In the genomic region with DNA sequence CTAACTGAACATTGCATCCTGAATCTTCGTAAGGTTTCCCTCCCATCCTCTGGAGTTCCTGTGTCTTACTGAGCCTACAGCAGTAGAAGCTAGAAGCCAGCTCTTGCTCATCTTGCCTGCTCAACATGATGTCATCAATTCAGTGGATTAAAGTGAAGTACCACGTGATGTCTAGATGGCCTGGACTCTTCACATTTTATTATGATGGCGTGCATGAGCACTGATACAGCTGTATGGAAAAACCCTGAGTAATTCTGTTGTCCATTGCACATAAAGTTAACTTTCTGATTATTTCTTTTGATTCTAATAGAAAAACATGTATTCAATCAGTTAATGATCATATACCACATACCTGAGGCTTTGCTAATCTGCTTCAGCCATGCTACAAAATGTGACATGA, we compare ENCODE assay signal across 17 cellular contexts.
DNase-seq lines count a peak whose midpoint lies in the region; ATAC-seq and TF ChIP-seq lines count a peak whose summit lies in the region.
"Had no signal": no experiment of that assay in that cellular context is flagged by ENCODE, and none has a peak within 500 bp of the region (broad histone marks: within the 10 kb centered on the region; RNA-seq: fewer than 3 reads in every experiment).

No MANE protein-coding gene starts in this region.

- H3K4me3 ChIP-seq in MG63: no peak overlapping the region
- H3K4me3 ChIP-seq: Peyer's patch had no signal

- no peak for TF ChIP-seq CTCF in foreskin keratinocyte (conservative IDR thresholded peaks at IDR 0.05)

- DNase-seq in DMS53 (lab: John Stamatoyannopoulos, UW) (peak; percentile 1), DMS53 treated with DMSO at 0.1 percent for 48 hours (lab: John Stamatoyannopoulos, UW; ENCODE audit: unreplicated experiment) (no peak), MG63 (peak; percentile 3), T1000 (lab: John Stamatoyannopoulos, UW) (peak; percentile 12), fibroblast of peridontal ligament (ENCODE audit: extremely low read depth) (peak; percentile 65), foreskin keratinocyte (no peak), RPMI8226 (no peak), NCI-H774 (lab: John Stamatoyannopoulos, UW) (no peak)
- DNase-seq: AML-193; C1 segment of cervical spinal cord; CD8-positive, alpha-beta T cell; GF-D8; NCI-H1694 treated with DMSO at 0.1 percent for 48 hours; NCI-H2107; Peyer's patch; Right ventricle myocardium superior had no signal

- ATAC-seq in foreskin keratinocyte: no peak
- ATAC-seq: CD8-positive, alpha-beta T cell had no signal

- no peaks in the 10 kb centered on the region for H3K9me3 ChIP-seq in MG63
- H3K9me3 ChIP-seq: Peyer's patch had no signal

- H3K36me3 ChIP-seq in MG63: no peaks in the 10 kb centered on the region
- H3K36me3 ChIP-seq: Peyer's patch had no signal

- H3K27me3 ChIP-seq in MG63 (no peaks in the 10 kb centered on the region), foreskin keratinocyte (no peaks in the 10 kb centered on the region)
- H3K27me3 ChIP-seq: Peyer's patch had no signal

- H3K27ac ChIP-seq in foreskin keratinocyte: no peak overlapping the region
- H3K27ac ChIP-seq: 22Rv1, Peyer's patch had no signal

- no peaks in the 10 kb centered on the region for H3K4me1 ChIP-seq in foreskin keratinocyte
- H3K4me1 ChIP-seq: Peyer's patch had no signal

Comparison
In these comparisons a context has a peak if more than half of its experiments do, and no peak if none do; other contexts are left out.
1. DNase-seq: peak in DMS53 (single experiment), MG63 (single experiment), T1000 (single experiment) and fibroblast of peridontal ligament (single experiment); none in DMS53 treated with DMSO at 0.1 percent for 48 hours (single experiment), foreskin keratinocyte (0 of 2), RPMI8226 (single experiment) and NCI-H774 (single experiment).